Comparison of ENCODE assay signal across 9 cellular contexts in the genomic region with DNA sequence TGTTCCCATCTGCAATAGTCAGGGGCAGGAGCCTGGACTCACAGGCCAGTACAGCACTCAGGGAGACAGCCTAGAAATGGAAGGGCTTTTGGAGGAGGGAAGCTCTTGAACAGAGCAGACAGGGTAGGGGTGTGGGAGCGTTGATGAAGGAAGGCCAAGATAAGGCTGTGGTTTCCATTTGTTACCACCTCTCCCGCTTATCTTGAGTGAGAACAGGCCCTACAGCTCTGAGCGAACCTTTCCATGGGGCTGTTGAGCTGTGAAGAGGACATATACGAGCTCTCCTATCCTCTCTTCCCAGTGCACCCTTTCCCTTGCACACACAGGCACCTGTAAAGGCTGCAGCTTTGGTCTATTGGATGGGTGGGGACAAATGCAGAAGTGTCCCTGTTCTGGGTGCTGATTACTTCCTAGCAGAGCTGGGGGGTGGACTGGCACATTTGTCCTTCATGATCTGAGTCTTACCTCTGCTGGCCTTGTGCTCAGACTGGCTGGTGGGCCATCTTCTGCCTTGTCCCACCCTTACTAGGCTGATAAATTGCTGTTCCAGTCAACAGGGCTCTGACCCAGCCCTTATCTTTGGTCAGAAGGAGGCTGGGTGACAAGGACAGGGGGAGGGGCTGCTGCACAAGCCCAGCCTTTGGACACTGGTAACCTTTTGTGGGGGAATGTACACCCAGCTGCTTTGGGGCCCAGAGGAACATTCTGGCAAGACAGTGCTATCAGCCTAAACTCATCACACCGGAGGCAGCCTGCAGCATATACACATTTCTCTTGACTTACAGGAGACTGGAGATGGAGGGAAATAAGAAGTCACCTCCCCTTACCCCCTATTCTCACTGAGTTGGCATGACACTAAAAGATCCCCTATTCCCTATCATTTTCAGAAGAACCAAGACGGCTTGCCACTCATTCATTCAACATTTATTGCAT.
DNase-seq lines count a peak whose midpoint lies in the region; ATAC-seq and TF ChIP-seq lines count a peak whose summit lies in the region.
"Had no signal": no experiment of that assay in that cellular context is flagged by ENCODE, and none has a peak within 500 bp of the region (broad histone marks: within the 10 kb centered on the region; RNA-seq: fewer than 3 reads in every experiment).

No MANE protein-coding gene starts in this region.

- peaks cover 34% of the 10 kb centered on the region for H3K4me1 Mint-ChIP-seq in CD8-positive, alpha-beta T cell (ENCODE audit: low read depth)
- peaks cover 28% of the 10 kb centered on the region for H3K4me1 Mint-ChIP-seq in central memory CD8-positive, alpha-beta T cell
- peaks cover 14 to 50% (median 27%) of the 10 kb centered on the region in 7 donors for H3K4me1 Mint-ChIP-seq in naive thymus-derived CD4-positive, alpha-beta T cell

- no peaks in the 10 kb centered on the region for H3K36me3 Mint-ChIP-seq in CD8-positive, alpha-beta T cell
- no peaks in the 10 kb centered on the region for H3K36me3 Mint-ChIP-seq in central memory CD8-positive, alpha-beta T cell (ENCODE audit: insufficient read depth)
- peaks cover 0 to 4% (median 0%) of the 10 kb centered on the region in 5 donors for H3K36me3 Mint-ChIP-seq in naive thymus-derived CD4-positive, alpha-beta T cell

- no peaks in the 10 kb centered on the region for H3K9me3 ChIP-seq in CD8-positive, alpha-beta T cell (ENCODE audit: low read length)
- H3K9me3 ChIP-seq in Loucy (ENCODE audit: insufficient read depth, low read depth, low read length) = no peaks in the 10 kb centered on the region
- no peaks in the 10 kb centered on the region for H3K9me3 ChIP-seq in naive thymus-derived CD4-positive, alpha-beta T cell (ENCODE audit: control insufficient read depth in 2 of 3, low read length in 3 of 3)
- no peaks in the 10 kb centered on the region for H3K9me3 ChIP-seq in mucosa of descending colon

- H3K4me3 ChIP-seq in CD8-positive, alpha-beta T cell (ENCODE audit: low read depth, low read length) = no peak overlapping the region
- H3K4me3 ChIP-seq in Loucy (ENCODE audit: low read length, poor library complexity, severe bottlenecking) = peak overlapping the region; percentile 37
- H3K4me3 ChIP-seq in naive thymus-derived CD4-positive, alpha-beta T cell (ENCODE audit: low read length) = no peak overlapping the region
- H3K4me3 ChIP-seq in mucosa of descending colon = no peak overlapping the region

- no peak for ATAC-seq in CD8-positive, alpha-beta T cell
- peak; percentile 29 for ATAC-seq in central memory CD8-positive, alpha-beta T cell (replicated peaks; ENCODE audit: extremely low read depth, poor library complexity, severe bottlenecking)
- peak; percentile 50 for ATAC-seq in naive thymus-derived CD4-positive, alpha-beta T cell
- no peak for ATAC-seq in mucosa of descending colon

- peak overlapping the region; percentile 52 for H3K27ac Mint-ChIP-seq in CD8-positive, alpha-beta T cell
- no peak overlapping the region for H3K27ac Mint-ChIP-seq in central memory CD8-positive, alpha-beta T cell (ENCODE audit: low read depth)
- H3K27ac Mint-ChIP-seq in naive thymus-derived CD4-positive, alpha-beta T cell = peak overlapping the region in 4 of 9 donors; percentile 1 to 83 (median 66)
- H3K27ac Mint-ChIP-seq: dendritic cell treated with granulocyte-macrophage colony-stimulating factor and Interleukin-4, amounts not matched to agents 40 ng/mL and 50 ng/mL, for 4 days had no signal

- H3K9ac ChIP-seq in Loucy (ENCODE audit: low read depth, low read length, poor library complexity, severe bottlenecking) = peak overlapping the region; percentile 65

- no peaks in the 10 kb centered on the region for H3K27me3 Mint-ChIP-seq in CD8-positive, alpha-beta T cell (ENCODE audit: low read depth)
- H3K27me3 Mint-ChIP-seq in central memory CD8-positive, alpha-beta T cell = no peaks in the 10 kb centered on the region
- peaks cover 0 to 6% (median 0%) of the 10 kb centered on the region in 5 donors for H3K27me3 Mint-ChIP-seq in naive thymus-derived CD4-positive, alpha-beta T cell
- H3K27me3 Mint-ChIP-seq: dendritic cell treated with granulocyte-macrophage colony-stimulating factor and Interleukin-4, amounts not matched to agents 40 ng/mL and 50 ng/mL, for 4 days had no signal

- no peak overlapping the region for H3K27ac ChIP-seq in CD8-positive, alpha-beta T cell (ENCODE audit: low read depth, low read length)
- H3K27ac ChIP-seq in naive thymus-derived CD4-positive, alpha-beta T cell (ENCODE audit: low read depth, low read length) = no peak overlapping the region

- H3K4me2 ChIP-seq in Loucy (ENCODE audit: low read depth, low read length, poor library complexity, severe bottlenecking) = peak overlapping the region; percentile 72

- H3K36me3 ChIP-seq in CD8-positive, alpha-beta T cell (ENCODE audit: insufficient read depth, low read length) = no peaks in the 10 kb centered on the region
- H3K36me3 ChIP-seq in Loucy (ENCODE audit: insufficient read depth, low read length) (no peaks in the 10 kb centered on the region), mucosa of descending colon (ENCODE audit: low read depth) (no peaks in the 10 kb centered on the region)
- no peaks in the 10 kb centered on the region for H3K36me3 ChIP-seq in naive thymus-derived CD4-positive, alpha-beta T cell (ENCODE audit: control insufficient read depth in 2 of 3, insufficient read depth in 3 of 3, low read length in 3 of 3)

- H4K20me1 ChIP-seq in Loucy (ENCODE audit: insufficient read depth, low read length, poor library complexity, severe bottlenecking) = no peaks in the 10 kb centered on the region

- no peaks in the 10 kb centered on the region for H3K9me3 Mint-ChIP-seq in CD8-positive, alpha-beta T cell
- no peaks in the 10 kb centered on the region for H3K9me3 Mint-ChIP-seq in central memory CD8-positive, alpha-beta T cell
- no peaks in the 10 kb centered on the region for H3K9me3 Mint-ChIP-seq in naive thymus-derived CD4-positive, alpha-beta T cell
- H3K9me3 Mint-ChIP-seq: dendritic cell treated with granulocyte-macrophage colony-stimulating factor and Interleukin-4, amounts not matched to agents 40 ng/mL and 50 ng/mL, for 4 days had no signal

- H3K79me2 ChIP-seq in Loucy (ENCODE audit: insufficient read depth, low read length) = no peaks in the 10 kb centered on the region

- no peaks in the 10 kb centered on the region; the same call in 1 of the 2 replicates for H3F3A ChIP-seq in Loucy (ENCODE audit: low read depth)

- H3K9me2 ChIP-seq in Loucy (replicated peaks; ENCODE audit: low read depth, low read length) = no peaks in the 10 kb centered on the region

- POLR2A ChIA-PET in CD8-positive, alpha-beta T cell (lab: Charles Lee) = interaction anchor here (1.0 to 1.6 kb wide), 3 partner anchors 8 to 36 kb away, joined by 3 to 4 read pairs (median 3); no protein-coding TSS in a partner anchor
- POLR2A ChIA-PET in naive thymus-derived CD4-positive, alpha-beta T cell (lab: Charles Lee) = interaction anchor here (0.9 kb wide), 1 partner anchor 33 kb away, joined by 3 read pairs; no protein-coding TSS in a partner anchor

- no peak for TF ChIP-seq CTCF in CD8-positive, alpha-beta T cell (IDR thresholded peaks at IDR 0.05)
- TF ChIP-seq CTCF in Loucy (conservative IDR thresholded peaks at IDR 0.05; ENCODE audit: low read length) (no peak), mucosa of descending colon (IDR thresholded peaks at IDR 0.05) (no peak)

- DNase-seq in CD8-positive, alpha-beta T cell = no peak
- no peak for DNase-seq in central memory CD8-positive, alpha-beta T cell (ENCODE audit: low spot score in 2 of 2)
- DNase-seq in naive thymus-derived CD4-positive, alpha-beta T cell = no peak
- DNase-seq in mucosa of descending colon (no peak), NCI-H1417 treated with DMSO at 0.1 percent for 48 hours (lab: John Stamatoyannopoulos, UW) (no peak)
- no peak for DNase-seq in activated CD4-positive, CD25-positive, alpha-beta regulatory T cell treated with anti-CD3 and anti-CD28 coated beads, Interleukin-2, amount 50 U/mL, for 72 hours
- DNase-seq: stimulated activated naive CD4-positive, alpha-beta T cell treated with Interleukin-2 at 50 U/mL for 16 hours had no signal

- intact Hi-C loops in CD8-positive, alpha-beta T cell (cut with DNase I, micrococcal nuclease) = no loop called here
- intact Hi-C loops in naive thymus-derived CD4-positive, alpha-beta T cell (cut with micrococcal nuclease) = loop anchor here in 1 of 2 donors (5.0 kb wide), 1 partner anchor 34 kb away; no protein-coding TSS in a partner anchor
- intact Hi-C loops in mucosa of descending colon (cut with DNase I, micrococcal nuclease) = no loop called here

- H3K4me1 ChIP-seq in CD8-positive, alpha-beta T cell (ENCODE audit: insufficient read depth, low read length) = peaks cover 16% of the 10 kb centered on the region
- H3K4me1 ChIP-seq in Loucy (ENCODE audit: insufficient read depth, low read length, poor library complexity, severe bottlenecking) (peaks cover 67% of the 10 kb centered on the region), mucosa of descending colon (ENCODE audit: low read depth) (no peaks in the 10 kb centered on the region)
- H3K4me1 ChIP-seq in naive thymus-derived CD4-positive, alpha-beta T cell (ENCODE audit: control insufficient read depth in 2 of 2, insufficient read depth in 2 of 2, low read length in 2 of 2) = peaks cover 0 to 19% of the 10 kb centered on the region in 2 donors

- peak overlapping the region; percentile 38 for H3K4me3 Mint-ChIP-seq in CD8-positive, alpha-beta T cell
- H3K4me3 Mint-ChIP-seq in central memory CD8-positive, alpha-beta T cell = peak overlapping the region; percentile 36
- peak overlapping the region in 2 of 10 donors; percentile 34 to 58 for H3K4me3 Mint-ChIP-seq in naive thymus-derived CD4-positive, alpha-beta T cell
- H3K4me3 Mint-ChIP-seq: dendritic cell treated with granulocyte-macrophage colony-stimulating factor and Interleukin-4, amounts not matched to agents 40 ng/mL and 50 ng/mL, for 4 days had no signal

- H2AFZ ChIP-seq in Loucy (ENCODE audit: low read length) = no peak overlapping the region

- no peaks in the 10 kb centered on the region for H3K27me3 ChIP-seq in CD8-positive, alpha-beta T cell (ENCODE audit: insufficient read depth, low read length)
- no peaks in the 10 kb centered on the region for H3K27me3 ChIP-seq in Loucy (ENCODE audit: insufficient read depth, low read length, poor library complexity, severe bottlenecking)
- no peaks in the 10 kb centered on the region for H3K27me3 ChIP-seq in naive thymus-derived CD4-positive, alpha-beta T cell (ENCODE audit: control insufficient read depth in 2 of 2, insufficient read depth in 2 of 2, low read length in 2 of 2)

- CTCF ChIA-PET in CD8-positive, alpha-beta T cell (lab: Charles Lee) = interaction anchor here (0.6 to 2.2 kb wide), 8 partner anchors 10 to 224 kb away, joined by 3 to 9 read pairs (median 3); no protein-coding TSS in a partner anchor
- CTCF ChIA-PET in naive thymus-derived CD4-positive, alpha-beta T cell (lab: Charles Lee) = interaction anchor here (0.9 kb wide), 1 partner anchor 43 kb away, joined by 3 read pairs; no protein-coding TSS in a partner anchor

Comparison
In these comparisons a context has a peak if more than half of its experiments do, and no peak if none do; other contexts are left out.
1. ATAC-seq: peak in central memory CD8-positive, alpha-beta T cell (single experiment) and naive thymus-derived CD4-positive, alpha-beta T cell (single experiment); none in CD8-positive, alpha-beta T cell (single experiment) and mucosa of descending colon (single experiment).